Comparison of ENCODE assay signal across 17 cellular contexts in the genomic region with DNA sequence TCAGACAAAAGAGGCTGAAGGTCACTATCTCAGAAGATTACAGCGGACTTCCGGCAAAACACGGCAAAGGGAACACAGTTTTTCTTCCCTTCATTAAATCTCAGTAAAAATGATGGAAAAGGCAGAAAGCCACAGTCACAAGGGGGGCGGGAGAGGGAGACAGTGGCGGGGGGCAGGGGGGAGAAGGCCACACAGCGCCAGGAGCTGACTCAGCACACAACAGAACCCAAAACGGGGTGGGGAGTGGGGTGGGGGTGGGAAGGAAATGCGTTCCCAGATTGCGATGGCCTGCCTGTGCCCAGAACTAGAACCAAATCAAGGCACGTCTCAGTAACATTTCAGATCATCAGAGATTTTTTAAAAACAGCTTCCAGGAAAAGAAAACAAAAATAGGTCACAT. TPM values are rescaled to one million over a fixed set of nuclear protein-coding genes. Genes with fewer than 3 reads are reported as not detected.
A peak's percentile ranks its signal among the peaks of the same experiment; 100 is the strongest.
DNase-seq lines count a peak whose midpoint lies in the region; ATAC-seq and TF ChIP-seq lines count a peak whose summit lies in the region.
"Had no signal": no experiment of that assay in that cellular context is flagged by ENCODE, and none has a peak within 500 bp of the region (broad histone marks: within the 10 kb centered on the region; RNA-seq: fewer than 3 reads in every experiment).

No MANE protein-coding gene starts in this region.

- H3K9me3 ChIP-seq in esophagus muscularis mucosa (no peaks in the 10 kb centered on the region), skeletal muscle tissue (ENCODE audit: control insufficient read depth in 3 of 3, low read length in 3 of 3) (no peaks in the 10 kb centered on the region)
- H3K9me3 ChIP-seq: mucosa of descending colon, thoracic aorta had no signal

- no peak overlapping the region for H3K4me3 ChIP-seq in esophagus muscularis mucosa
- no peak overlapping the region for H3K4me3 ChIP-seq in skeletal muscle tissue (ENCODE audit: low read length in 3 of 3)
- H3K4me3 ChIP-seq: mucosa of descending colon, thoracic aorta had no signal

- ATAC-seq in HG03469 (IDR thresholded peaks at IDR 0.05; ENCODE audit: unreplicated experiment), result no peak
- ATAC-seq: mucosa of descending colon, SK-N-SH treated with all-trans-retinoic acid at 6 μM for 48 hours had no signal

- H3K36me3 ChIP-seq in esophagus muscularis mucosa (no peaks in the 10 kb centered on the region), skeletal muscle tissue (ENCODE audit: control insufficient read depth in 3 of 3, insufficient read depth in 3 of 3, low read length in 3 of 3) (no peaks in the 10 kb centered on the region)
- H3K36me3 ChIP-seq: thoracic aorta had no signal

- TF ChIP-seq EP300 in esophagus muscularis mucosa (IDR thresholded peaks at IDR 0.05), result no peak

- no peak for TF ChIP-seq POLR2A in esophagus muscularis mucosa (IDR thresholded peaks at IDR 0.05; ENCODE audit: low read depth)

- DNase-seq in EH (ENCODE audit: low read depth) (peak; percentile 4), esophagus muscularis mucosa (ENCODE audit: extremely low spot score) (no peak), NCI-H748 treated with DMSO at 0.1 percent for 48 hours (lab: John Stamatoyannopoulos, UW) (no peak), COR-L47 (lab: John Stamatoyannopoulos, UW) (no peak)
- no peak for DNase-seq in stimulated activated CD4-positive, alpha-beta T cell treated with anti-CD3 and anti-CD28 coated beads, Interleukin-4, amount 100 ng/mL, for 1 hour
- DNase-seq: Calu3, NCI-H187 treated with DMSO at 0.1 percent for 48 hours had no signal

- H3K4me1 ChIP-seq in esophagus muscularis mucosa (peaks cover 2 to 20% (median 7%) of the 10 kb centered on the region in 4 donors), skeletal muscle tissue (ENCODE audit: control insufficient read depth in 3 of 3, insufficient read depth in 3 of 3, low read length in 3 of 3) (peaks cover 2 to 10% (median 8%) of the 10 kb centered on the region in 3 donors)

- intact Hi-C loops in esophagus muscularis mucosa (cut with DNase I), result no loop called here

- 35% methylated on average over 10 of the region's 10 CpGs for WGBS in esophagus muscularis mucosa

- peaks cover 0 to 76% (median 0%) of the 10 kb centered on the region in 4 donors for H3K27me3 ChIP-seq in esophagus muscularis mucosa
- H3K27me3 ChIP-seq in layer of hippocampus (ENCODE audit: control insufficient read depth, insufficient read depth, low read length), result peaks cover 2% of the 10 kb centered on the region
- H3K27me3 ChIP-seq in skeletal muscle tissue (ENCODE audit: control insufficient read depth in 3 of 3, insufficient read depth in 3 of 3, low read length in 3 of 3), result peaks cover 34 to 42% (median 41%) of the 10 kb centered on the region in 3 donors

- TF ChIP-seq CTCF in esophagus muscularis mucosa (IDR thresholded peaks at IDR 0.05), result no peak

- H3K27ac ChIP-seq in esophagus muscularis mucosa (replicated peaks in 1 of 4), result peak overlapping the region; percentile 42 to 64 (median 46)
- H3K27ac ChIP-seq in layer of hippocampus (ENCODE audit: low read depth, low read length), result peak overlapping the region; percentile 42
- H3K27ac ChIP-seq in skeletal muscle tissue (ENCODE audit: low read depth, low read length), result peak overlapping the region; percentile 72
- H3K27ac ChIP-seq: thoracic aorta had no signal

- H3K9ac ChIP-seq in skeletal muscle tissue (ENCODE audit: low read depth in 1 of 3, low read length in 3 of 3), result no peak overlapping the region

RNA-seq across cellular contexts. Expression of gene CFAP74, which starts 13.4 kb away (rescaled TPM):
- total RNA-seq in esophagus muscularis mucosa (not detected), skeletal muscle tissue (under 0.01 TPM)
- total RNA-seq: Calu3, fibroblast of lung, HT1080, NCI-H460, OCI-LY7, thoracic aorta had no signal

RNA-seq across cellular contexts. Expression of gene GABRD, which starts 28.9 kb away (rescaled TPM):
- not detected for total RNA-seq in esophagus muscularis mucosa
- under 0.01 TPM for total RNA-seq in skeletal muscle tissue
- total RNA-seq: Calu3, fibroblast of lung, HT1080, mucosa of descending colon, NCI-H460, OCI-LY7, thoracic aorta had no signal

RNA-seq across cellular contexts. Expression of gene PRKCZ, which starts 60.0 kb away (rescaled TPM):
- total RNA-seq in esophagus muscularis mucosa, result 1 to 10 TPM; 3.1 to 5.4 (median 4.7) TPM
- 4.2 TPM for total RNA-seq in skeletal muscle tissue
- total RNA-seq: HT1080 had no signal
